In the genomic region with DNA sequence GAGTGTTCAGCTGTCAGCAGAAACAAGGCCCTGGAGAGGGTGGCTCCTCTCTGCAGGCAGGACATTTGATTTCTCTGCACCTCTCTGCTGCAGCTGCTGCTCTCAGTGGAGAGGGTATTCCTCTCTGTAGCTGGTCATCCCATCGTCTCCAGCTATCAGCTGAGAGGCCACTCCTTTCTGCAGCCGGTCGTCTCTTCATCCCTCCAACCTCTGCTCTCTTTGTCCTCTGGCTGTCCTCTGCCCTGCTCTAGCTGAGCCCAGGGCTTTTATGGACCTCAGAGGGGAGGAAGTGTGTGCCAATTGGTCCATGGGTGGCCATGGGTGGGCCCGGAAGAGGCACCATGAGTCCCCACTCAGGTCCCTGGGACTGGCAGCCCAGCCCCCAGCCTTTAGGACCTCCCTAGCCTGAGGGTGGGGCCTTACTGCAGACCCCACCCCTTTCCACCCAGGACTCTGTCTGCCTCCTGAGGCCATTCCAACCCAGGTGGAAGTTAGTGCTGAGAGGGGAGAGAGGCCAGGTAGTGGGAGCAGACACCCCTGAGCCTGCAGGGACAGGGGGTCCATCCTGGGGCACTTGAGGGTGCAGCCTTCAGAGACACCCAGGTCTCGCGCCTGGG, we compare ENCODE assay signal across 14 cellular contexts. TPM values are rescaled to one million over a fixed set of nuclear protein-coding genes. Genes with fewer than 3 reads are reported as not detected.
DNase-seq lines count a peak whose midpoint lies in the region; ATAC-seq, FAIRE-seq and TF ChIP-seq lines count a peak whose summit lies in the region.
"Had no signal": no experiment of that assay in that cellular context is flagged by ENCODE, and none has a peak within 500 bp of the region (broad histone marks: within the 10 kb centered on the region; RNA-seq: fewer than 3 reads in every experiment).

No MANE protein-coding gene starts in this region.

- H3K27me3 Mint-ChIP-seq in endodermal cell (ENCODE audit: insufficient read depth), result peaks cover 11% of the 10 kb centered on the region

- no peak for ATAC-seq in HG03442 (IDR thresholded peaks at IDR 0.05; ENCODE audit: unreplicated experiment)
- ATAC-seq in left ventricle myocardium superior, result no peak

- no peak overlapping the region for H3K4me3 Mint-ChIP-seq in endodermal cell

- H2BK12ac ChIP-seq in neuronal stem cell (ENCODE audit: low read length), result no peak overlapping the region

- no peak overlapping the region for H3K4me2 ChIP-seq in neuronal stem cell (ENCODE audit: insufficient read depth, low read length, poor library complexity, severe bottlenecking)
- H3K4me2 ChIP-seq: BLaER1 had no signal

- no peaks in the 10 kb centered on the region for H3K27me3 ChIP-seq in endodermal cell (ENCODE audit: control insufficient read depth, insufficient read depth, low read length, poor library complexity, severe bottlenecking)
- H3K27me3 ChIP-seq in neuronal stem cell (ENCODE audit: control insufficient read depth in 3 of 3, insufficient read depth in 3 of 3, low read depth in 1 of 3, low read length in 3 of 3), result no peaks in the 10 kb centered on the region
- H3K27me3 ChIP-seq: BLaER1 had no signal

- TF ChIP-seq POLR2A in H54 (IDR thresholded peaks at IDR 0.05; ENCODE audit: low read depth, low read length), result peak; percentile 29; the same call in 1 of the 2 replicates

- no peak for FAIRE-seq in H54 (lab: Jason Lieb, UNC)

- H2AK5ac ChIP-seq in neuronal stem cell (ENCODE audit: low read depth, low read length), result no peak overlapping the region

- TF ChIP-seq CTCF in endodermal cell (conservative IDR thresholded peaks at IDR 0.05), result no peak

- no peaks in the 10 kb centered on the region for H3K79me1 ChIP-seq in neuronal stem cell (ENCODE audit: low read depth, low read length)

- H3K14ac ChIP-seq in neuronal stem cell (ENCODE audit: low read length), result peak overlapping the region; percentile 67

- peak overlapping the region; percentile 19 for H3K4ac ChIP-seq in neuronal stem cell (ENCODE audit: low read length)

- H3K36me3 ChIP-seq in endodermal cell (ENCODE audit: control insufficient read depth, insufficient read depth, low read length) (no peaks in the 10 kb centered on the region), neuronal stem cell (replicated peaks in 1 of 2; ENCODE audit: control insufficient read depth in 2 of 2, insufficient read depth in 2 of 2, low read length in 2 of 2) (no peaks in the 10 kb centered on the region)
- H3K36me3 ChIP-seq: BLaER1 had no signal

- no peaks in the 10 kb centered on the region for H3K9me3 Mint-ChIP-seq in endodermal cell

- no peak overlapping the region for H3K23ac ChIP-seq in neuronal stem cell (ENCODE audit: low read depth, low read length, poor library complexity)

- H3K9ac ChIP-seq in endodermal cell (ENCODE audit: extremely low read depth, low read length, poor library complexity, severe bottlenecking) (no peak overlapping the region), neuronal stem cell (ENCODE audit: low read depth, low read length, poor library complexity) (no peak overlapping the region)
- H3K9ac ChIP-seq: BLaER1 had no signal

- H3K27ac ChIP-seq in endodermal cell (ENCODE audit: low read depth, low read length) (no peak overlapping the region), neuronal stem cell (replicated peaks; ENCODE audit: low read length) (no peak overlapping the region)
- H3K27ac ChIP-seq: BLaER1 had no signal

- H3K4me1 Mint-ChIP-seq in endodermal cell, result peaks cover 26% of the 10 kb centered on the region

- WGBS in endodermal cell (ENCODE audit: insufficient coverage in 1 of 2, insufficient read length in 1 of 2), 2 experiments, result 92% methylated on average over 5 to 6 of the region's 6 CpGs
- WGBS in neuronal stem cell (ENCODE audit: extremely low coverage in 2 of 2, insufficient read length in 2 of 2, insufficient replicate concordance in 1 of 2), 2 donors, result no CpG with 5 or more reads among the region's 6 CpGs

- H3K4me1 ChIP-seq in endodermal cell (ENCODE audit: control insufficient read depth, insufficient read depth, low read length) (peaks cover 7% of the 10 kb centered on the region), neuronal stem cell (ENCODE audit: control insufficient read depth in 2 of 2, insufficient read depth in 1 of 2, low read depth in 1 of 2, low read length in 2 of 2) (peaks cover 0 to 2% of the 10 kb centered on the region in 2 donors)

- peak overlapping the region; percentile 96 for H2BK15ac ChIP-seq in neuronal stem cell (ENCODE audit: low read length)

- H3K36me3 Mint-ChIP-seq in endodermal cell (ENCODE audit: low read depth), result no peaks in the 10 kb centered on the region

- H2BK120ac ChIP-seq in neuronal stem cell (ENCODE audit: low read depth, low read length), result peak overlapping the region; percentile 5

- H3K9me3 ChIP-seq in endodermal cell (ENCODE audit: control insufficient read depth, low read length) (peaks cover 9% of the 10 kb centered on the region), neuronal stem cell (replicated peaks in 1 of 2; ENCODE audit: control insufficient read depth in 2 of 2, insufficient read depth in 1 of 2, low read depth in 1 of 2, low read length in 2 of 2) (no peaks in the 10 kb centered on the region)

- DNase-seq in H54 (ENCODE audit: insufficient read length, low spot score), result no peak
- peak; percentile 23 for DNase-seq in NCI-H774 (lab: John Stamatoyannopoulos, UW)
- peak; percentile 83 for DNase-seq in endodermal cell
- DNase-seq in neuronal stem cell (ENCODE audit: low spot score), result no peak
- DNase-seq in left ventricle myocardium superior, result no peak
- DNase-seq in DMS 273 treated with DMSO at 0.1 percent for 48 hours (lab: John Stamatoyannopoulos, UW), result no peak
- DNase-seq: EL, Karpas-422, NCI-H1417 treated with DMSO at 0.1 percent for 48 hours, NCI-H2081, NCI-H510A treated with DMSO at 0.1 percent for 48 hours, SW 1271 had no signal

- H3K4me3 ChIP-seq in endodermal cell (ENCODE audit: low read length), result no peak overlapping the region
- H3K4me3 ChIP-seq in neuronal stem cell (ENCODE audit: low read length in 2 of 2), result no peak overlapping the region
- H3K4me3 ChIP-seq: BLaER1 had no signal

- H2AFZ ChIP-seq in neuronal stem cell (ENCODE audit: low read length), result no peak overlapping the region

- H4K91ac ChIP-seq in neuronal stem cell (ENCODE audit: low read depth, low read length, poor library complexity), result peak overlapping the region; percentile 92

- no peak overlapping the region for H4K8ac ChIP-seq in neuronal stem cell (ENCODE audit: low read depth, low read length)

- H3K18ac ChIP-seq in neuronal stem cell (ENCODE audit: low read length), result peak overlapping the region; percentile 91

- intact Hi-C loops in left ventricle myocardium superior (cut with micrococcal nuclease), result no loop called here

- H2BK5ac ChIP-seq in neuronal stem cell (ENCODE audit: low read length), result no peak overlapping the region

- H3K27ac Mint-ChIP-seq in endodermal cell, result no peak overlapping the region

RNA-seq across cellular contexts. Expression of a gene that starts 26.2 kb away (rescaled TPM):
- total RNA-seq in endodermal cell (10 to 100 TPM; 39.5 to 41.1 TPM), left ventricle myocardium superior (72.0 TPM)
- polyA plus RNA-seq in endodermal cell (2013, experiment 1 of 2), result 50.0 TPM
- polyA plus RNA-seq in endodermal cell (2013, experiment 2 of 2), result 42.4 TPM
- polyA plus RNA-seq in neuronal stem cell (2013, experiment 1 of 2), result 32.0 TPM
- polyA plus RNA-seq in neuronal stem cell (2013, experiment 2 of 2), result 28.4 TPM

Comparison
In these comparisons a context has a peak if more than half of its experiments do, and no peak if none do; other contexts are left out.
1. DNase-seq: peak in NCI-H774 (single experiment) and endodermal cell (single experiment); none in H54 (single experiment), neuronal stem cell (single experiment), left ventricle myocardium superior (single experiment) and DMS 273 treated with DMSO at 0.1 percent for 48 hours (single experiment).